10 cellular contexts compared by ENCODE assay signal in genomic region chr5:173625686-173626500, GRCh38. TPM values are rescaled to one million over a fixed set of nuclear protein-coding genes. Genes with fewer than 3 reads are reported as not detected.
DNase-seq lines count a peak whose midpoint lies in the region; ATAC-seq and TF ChIP-seq lines count a peak whose summit lies in the region.
"Had no signal": no experiment of that assay in that cellular context is flagged by ENCODE, and none has a peak within 500 bp of the region (broad histone marks: within the 10 kb centered on the region; RNA-seq: fewer than 3 reads in every experiment).

No MANE protein-coding gene starts in this region.

- H3K4me3 ChIP-seq in GM12875 (ENCODE audit: low read depth, low read length) (no peak overlapping the region), SJCRH30 (no peak overlapping the region), lower leg skin (ENCODE audit: low read depth, poor library complexity, severe bottlenecking) (no peak overlapping the region)
- no peak overlapping the region for H3K4me3 ChIP-seq in CD8-positive, alpha-beta T cell (ENCODE audit: low read depth, low read length)
- H3K4me3 ChIP-seq: esophagus squamous epithelium, sigmoid colon had no signal

- H3K36me3 Mint-ChIP-seq in memory B cell = no peaks in the 10 kb centered on the region
- H3K36me3 Mint-ChIP-seq in CD8-positive, alpha-beta T cell = no peaks in the 10 kb centered on the region

- no peak overlapping the region for H3K27ac Mint-ChIP-seq in memory B cell
- no peak overlapping the region for H3K27ac Mint-ChIP-seq in CD8-positive, alpha-beta T cell

- no peaks in the 10 kb centered on the region for H3K9me3 ChIP-seq in SJCRH30 (replicated peaks)
- no peaks in the 10 kb centered on the region for H3K9me3 ChIP-seq in CD8-positive, alpha-beta T cell (ENCODE audit: low read length)
- H3K9me3 ChIP-seq: esophagus squamous epithelium, sigmoid colon had no signal

- no peaks in the 10 kb centered on the region for H3K36me3 ChIP-seq in SJCRH30
- H3K36me3 ChIP-seq in CD8-positive, alpha-beta T cell (ENCODE audit: insufficient read depth, low read length) = no peaks in the 10 kb centered on the region
- H3K36me3 ChIP-seq: esophagus squamous epithelium, sigmoid colon had no signal

- POLR2A ChIA-PET in CD8-positive, alpha-beta T cell (lab: Charles Lee) = no interaction called here

- TF ChIP-seq CTCF in GM12875 (IDR thresholded peaks at IDR 0.05; ENCODE audit: borderline replicate concordance, insufficient read depth, low read depth, low read length) = peak; percentile 67
- TF ChIP-seq CTCF in lower leg skin (IDR thresholded peaks at IDR 0.05) = no peak
- TF ChIP-seq CTCF in CD8-positive, alpha-beta T cell (IDR thresholded peaks at IDR 0.05) = no peak

- DNase-seq in SJCRH30 (peak; percentile 76 to 82), memory B cell (ENCODE audit: low spot score in 2 of 2) (peak in 1 of 2 donors; percentile 32), lower leg skin (ENCODE audit: low spot score in 2 of 2) (no peak), 8988T (no peak), NCI-H226 (no peak)
- no peak for DNase-seq in CD8-positive, alpha-beta T cell
- DNase-seq: esophagus squamous epithelium, sigmoid colon had no signal

- CTCF ChIA-PET in CD8-positive, alpha-beta T cell (lab: Charles Lee) = interaction anchor here (1.1 kb wide), 1 partner anchor 347 kb away, joined by 3 read pairs; no protein-coding TSS in a partner anchor

- 68 to 83% methylated on average over 6 of the region's 6 CpGs for WGBS in lower leg skin, 2 donors

- peak overlapping the region; percentile 42 for H3K4me3 Mint-ChIP-seq in memory B cell
- H3K4me3 Mint-ChIP-seq in CD8-positive, alpha-beta T cell = no peak overlapping the region

- no peaks in the 10 kb centered on the region for H3K27me3 ChIP-seq in SJCRH30
- no peaks in the 10 kb centered on the region for H3K27me3 ChIP-seq in CD8-positive, alpha-beta T cell (ENCODE audit: insufficient read depth, low read length)
- H3K27me3 ChIP-seq: esophagus squamous epithelium, sigmoid colon had no signal

- TF ChIP-seq POLR2A in lower leg skin (IDR thresholded peaks at IDR 0.05) = no peak

- H3K27me3 Mint-ChIP-seq in memory B cell = no peaks in the 10 kb centered on the region
- H3K27me3 Mint-ChIP-seq in CD8-positive, alpha-beta T cell (ENCODE audit: low read depth) = peaks cover 3% of the 10 kb centered on the region

- peak; percentile 70 for ATAC-seq in HG02571 (IDR thresholded peaks at IDR 0.05; ENCODE audit: unreplicated experiment)
- ATAC-seq in memory B cell (ENCODE audit: low read depth) = peak; percentile 99
- ATAC-seq in CD8-positive, alpha-beta T cell = no peak

- H3K4me1 Mint-ChIP-seq in memory B cell = peaks cover 12% of the 10 kb centered on the region
- no peaks in the 10 kb centered on the region for H3K4me1 Mint-ChIP-seq in CD8-positive, alpha-beta T cell (ENCODE audit: low read depth)

- H3K27ac ChIP-seq in SJCRH30 = no peak overlapping the region
- no peak overlapping the region for H3K27ac ChIP-seq in CD8-positive, alpha-beta T cell (ENCODE audit: low read depth, low read length)
- H3K27ac ChIP-seq: esophagus squamous epithelium, sigmoid colon had no signal

- intact Hi-C loops in lower leg skin (cut with DNase I; ENCODE audit: low total_unique reads) = no loop called here
- intact Hi-C loops in CD8-positive, alpha-beta T cell (cut with DNase I, micrococcal nuclease) = no loop called here

- no peaks in the 10 kb centered on the region for H3K9me3 Mint-ChIP-seq in memory B cell
- H3K9me3 Mint-ChIP-seq in CD8-positive, alpha-beta T cell = no peaks in the 10 kb centered on the region

- peaks cover 21% of the 10 kb centered on the region; the same call in 1 of the 2 replicates for H3K4me1 ChIP-seq in SJCRH30
- no peaks in the 10 kb centered on the region for H3K4me1 ChIP-seq in CD8-positive, alpha-beta T cell (ENCODE audit: insufficient read depth, low read length)
- H3K4me1 ChIP-seq: sigmoid colon had no signal

RNA-seq across cellular contexts. Expression of gene BOD1, which starts 9.4 kb away (rescaled TPM):
- total RNA-seq in SJCRH30 (2014; rRNA removed; shearing (Covaris generic)) = 104 and 105 TPM in 2 replicates
- total RNA-seq in lower leg skin = 10 to 100 TPM; 32.0 to 54.6 (median 42.8) TPM
- total RNA-seq in CD8-positive, alpha-beta T cell = 10 to 100 TPM; 16.5 to 16.7 TPM

Comparison
In these comparisons a context has a peak if more than half of its experiments do, and no peak if none do; other contexts are left out.
1. DNase-seq: peak in SJCRH30 (2 of 2); none in lower leg skin (0 of 2), 8988T (single experiment), CD8-positive, alpha-beta T cell (0 of 7) and NCI-H226 (single experiment).